ENCODE assay signal across 13 cellular contexts in the genomic region with DNA sequence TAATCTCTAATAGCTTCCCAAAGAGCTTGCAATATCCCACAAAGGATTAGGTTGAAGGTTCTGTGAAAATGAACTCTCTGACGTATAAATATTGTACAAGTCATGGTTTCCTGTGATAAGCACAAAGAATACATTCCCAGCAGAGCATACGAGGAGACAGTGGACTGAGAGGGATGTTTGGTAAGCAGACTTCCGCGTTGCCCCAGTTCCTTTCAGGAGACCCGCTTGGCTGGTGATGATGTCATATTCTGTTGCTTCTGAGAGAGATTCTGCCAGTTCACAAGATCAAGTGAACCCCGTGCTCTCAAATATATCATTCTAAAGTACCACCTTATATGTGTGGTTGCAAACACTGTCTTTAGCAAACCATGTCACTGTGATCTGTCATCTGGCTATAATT.
DNase-seq lines count a peak whose midpoint lies in the region; ATAC-seq, FAIRE-seq and TF ChIP-seq lines count a peak whose summit lies in the region.
"Had no signal": no experiment of that assay in that cellular context is flagged by ENCODE, and none has a peak within 500 bp of the region (broad histone marks: within the 10 kb centered on the region; RNA-seq: fewer than 3 reads in every experiment).

No MANE protein-coding gene starts in this region.

- H3K4me2 ChIP-seq in astrocyte (ENCODE audit: low read length), result peak overlapping the region; percentile 67

- ATAC-seq in heart left ventricle (no peak), left cardiac atrium (no peak), HG03025 (IDR thresholded peaks at IDR 0.05; ENCODE audit: low FRiP score, unreplicated experiment) (no peak)

- peak; percentile 89 for FAIRE-seq in astrocyte (lab: Jason Lieb, UNC)

- no peaks in the 10 kb centered on the region for H3K9me3 Mint-ChIP-seq in astrocyte (ENCODE audit: unreplicated experiment)
- peaks cover 9% of the 10 kb centered on the region for H3K9me3 Mint-ChIP-seq in type B pancreatic cell
- H3K9me3 Mint-ChIP-seq: activated CD4-positive, alpha-beta T cell treated with anti-CD3 and anti-CD28 coated beads, Interleukin-2, amount 10 ng/mL, durations not matched to agents 24 days and 14 days had no signal

- H3K4me3 ChIP-seq in heart left ventricle, result peak overlapping the region in 8 of 12 donors; percentile 15 to 45 (median 22)
- H3K4me3 ChIP-seq in astrocyte (ENCODE audit: insufficient read depth, low read depth, low read length), result no peak overlapping the region

- H2AFZ ChIP-seq in astrocyte (ENCODE audit: low read depth, low read length), result no peak overlapping the region

- H3K27ac Mint-ChIP-seq in astrocyte (ENCODE audit: unreplicated experiment) (no peak overlapping the region), type B pancreatic cell (peak overlapping the region; percentile 83)
- H3K27ac Mint-ChIP-seq: activated CD4-positive, alpha-beta T cell treated with anti-CD3 and anti-CD28 coated beads, Interleukin-2, amount 10 ng/mL, durations not matched to agents 24 days and 14 days had no signal

- H3K4me1 Mint-ChIP-seq in astrocyte (ENCODE audit: low read depth, unreplicated experiment) (no peaks in the 10 kb centered on the region), type B pancreatic cell (ENCODE audit: unreplicated experiment) (peaks cover 10% of the 10 kb centered on the region)
- H3K4me1 Mint-ChIP-seq: activated CD4-positive, alpha-beta T cell treated with anti-CD3 and anti-CD28 coated beads, Interleukin-2, amount 10 ng/mL, durations not matched to agents 24 days and 14 days had no signal

- H3K4me1 ChIP-seq in heart left ventricle, result no peaks in the 10 kb centered on the region
- H3K4me1 ChIP-seq in astrocyte (ENCODE audit: insufficient read depth, low read length), result no peaks in the 10 kb centered on the region

- no peak for TF ChIP-seq POLR2A in heart left ventricle (IDR thresholded peaks at IDR 0.05)

- no peak for DNase-seq in heart left ventricle
- no peak for DNase-seq in left cardiac atrium
- peak; percentile 10 for DNase-seq in astrocyte (ENCODE audit: low read depth)
- DNase-seq in iris pigment epithelial cell (ENCODE audit: low read depth), result peak; percentile 11
- no peak for DNase-seq in type B pancreatic cell (ENCODE audit: extremely low spot score, unreplicated experiment)
- no peak for DNase-seq in activated T-cell treated with anti-CD3 and anti-CD28 coated beads, Interleukin-2, amount 50 U/mL, for 48 hours
- no peak for DNase-seq in Ammon's horn (ENCODE audit: low spot score)
- DNase-seq: activated CD4-positive, alpha-beta T cell treated with anti-CD3 and anti-CD28 coated beads, Interleukin-2, amount 10 ng/mL, durations not matched to agents 24 days and 14 days; activated gamma-delta T cell treated with Interleukin-2 at 50 U/mL for 16 hours; midbrain; NCI-H524; substantia nigra had no signal

- no peaks in the 10 kb centered on the region for H3K36me3 Mint-ChIP-seq in astrocyte (ENCODE audit: low read depth, unreplicated experiment)
- H3K36me3 Mint-ChIP-seq in type B pancreatic cell, result no peaks in the 10 kb centered on the region

- WGBS in heart left ventricle, 4 donors, result 40 to 56% (median 47%) methylated on average over 6 of the region's 6 CpGs

- H3K27me3 ChIP-seq in heart left ventricle (no peaks in the 10 kb centered on the region), astrocyte (ENCODE audit: insufficient read depth, low read length) (no peaks in the 10 kb centered on the region)

- H3K9ac ChIP-seq in astrocyte (ENCODE audit: low read length), result no peak overlapping the region

- intact Hi-C loops in heart left ventricle (cut with DNase I), result no loop called here
- intact Hi-C loops in left cardiac atrium (cut with DNase I), result no loop called here

- H3K27me3 Mint-ChIP-seq in astrocyte (ENCODE audit: low read depth, unreplicated experiment) (no peaks in the 10 kb centered on the region), type B pancreatic cell (no peaks in the 10 kb centered on the region)
- H3K27me3 Mint-ChIP-seq: activated CD4-positive, alpha-beta T cell treated with anti-CD3 and anti-CD28 coated beads, Interleukin-2, amount 10 ng/mL, durations not matched to agents 24 days and 14 days had no signal

- H3K36me3 ChIP-seq in heart left ventricle, result no peaks in the 10 kb centered on the region
- no peaks in the 10 kb centered on the region for H3K36me3 ChIP-seq in astrocyte (ENCODE audit: insufficient read depth, low read length)

- H3K9me3 ChIP-seq in heart left ventricle (no peaks in the 10 kb centered on the region), astrocyte (ENCODE audit: insufficient read depth, low read depth, low read length) (no peaks in the 10 kb centered on the region)

- TF ChIP-seq CTCF in heart left ventricle (IDR thresholded peaks at IDR 0.05), result no peak
- TF ChIP-seq CTCF in astrocyte (IDR thresholded peaks at IDR 0.05; ENCODE audit: insufficient read depth, low read depth, low read length), result no peak
- TF ChIP-seq CTCF in type B pancreatic cell (conservative IDR thresholded peaks at IDR 0.05), result no peak

- H4K20me1 ChIP-seq in astrocyte (ENCODE audit: insufficient read depth, low read length), result no peaks in the 10 kb centered on the region

- H3K27ac ChIP-seq in heart left ventricle (no peak overlapping the region), astrocyte (ENCODE audit: low read depth, low read length) (no peak overlapping the region)

- H3K79me2 ChIP-seq in astrocyte (ENCODE audit: insufficient read depth, low read length), result no peaks in the 10 kb centered on the region

- H3K4me3 Mint-ChIP-seq in astrocyte (ENCODE audit: unreplicated experiment) (no peak overlapping the region), type B pancreatic cell (peak overlapping the region; percentile 63)
- H3K4me3 Mint-ChIP-seq: activated CD4-positive, alpha-beta T cell treated with anti-CD3 and anti-CD28 coated beads, Interleukin-2, amount 10 ng/mL, durations not matched to agents 24 days and 14 days had no signal

Comparison
In these comparisons a context has a peak if more than half of its experiments do, and no peak if none do; other contexts are left out.
1. DNase-seq: peak in astrocyte (single experiment) and iris pigment epithelial cell (single experiment); none in heart left ventricle (0 of 5), left cardiac atrium (single experiment), type B pancreatic cell (single experiment), activated T-cell treated with anti-CD3 and anti-CD28 coated beads, Interleukin-2, amount 50 U/mL, for 48 hours (0 of 2) and Ammon's horn (single experiment).